Comparison of ENCODE assay signal across 9 cellular contexts in genomic region chr17:42312035-42312284, GRCh38. TPM values are rescaled to one million over a fixed set of nuclear protein-coding genes. Genes with fewer than 3 reads are reported as not detected.
DNase-seq lines count a peak whose midpoint lies in the region; ATAC-seq and TF ChIP-seq lines count a peak whose summit lies in the region.
"Had no signal": no experiment of that assay in that cellular context is flagged by ENCODE, and none has a peak within 500 bp of the region (broad histone marks: within the 10 kb centered on the region; RNA-seq: fewer than 3 reads in every experiment).

No MANE protein-coding gene starts in this region.

- H3K4me1 ChIP-seq in BE2C (peaks cover 15% of the 10 kb centered on the region), Karpas-422 (ENCODE audit: low read length) (peaks cover 89% of the 10 kb centered on the region), osteoblast (ENCODE audit: insufficient read depth, low read length) (peaks cover 10% of the 10 kb centered on the region), foreskin keratinocyte (no peaks in the 10 kb centered on the region)
- H3K4me1 ChIP-seq in effector memory CD4-positive, alpha-beta T cell (ENCODE audit: control insufficient read depth, insufficient read depth, low read length, poor library complexity, severe bottlenecking): peaks cover 44% of the 10 kb centered on the region

- H3K36me3 ChIP-seq in BE2C (peaks cover 7% of the 10 kb centered on the region), Karpas-422 (ENCODE audit: insufficient read depth, low read length) (peaks cover 7% of the 10 kb centered on the region; the same call in 1 of the 2 replicates), osteoblast (ENCODE audit: insufficient read depth, low read length) (peaks cover 44% of the 10 kb centered on the region)
- peaks cover 45% of the 10 kb centered on the region for H3K36me3 ChIP-seq in effector memory CD4-positive, alpha-beta T cell (ENCODE audit: control insufficient read depth, insufficient read depth, low read length)

- DNase-seq in BE2C (no peak), Karpas-422 (no peak), osteoblast (ENCODE audit: insufficient read length, low spot score, missing footprints) (no peak), foreskin keratinocyte (no peak), cerebellum (ENCODE audit: low spot score) (no peak), DMS79 (lab: John Stamatoyannopoulos, UW) (no peak)
- DNase-seq in effector memory CD4-positive, alpha-beta T cell: no peak
- DNase-seq: NCI-H748 treated with DMSO at 0.1 percent for 48 hours had no signal

- H3K4me3 ChIP-seq in BE2C (ENCODE audit: low read depth, low read length) (peak overlapping the region; percentile 52), Karpas-422 (ENCODE audit: low read length) (peak overlapping the region; percentile 44), osteoblast (ENCODE audit: insufficient read depth, low read length) (no peak overlapping the region)
- H3K4me3 ChIP-seq in effector memory CD4-positive, alpha-beta T cell (ENCODE audit: insufficient read depth, low read depth, low read length, poor library complexity, severe bottlenecking): no peak overlapping the region

- H3K27me3 ChIP-seq in BE2C (no peaks in the 10 kb centered on the region), Karpas-422 (ENCODE audit: low read length) (no peaks in the 10 kb centered on the region), osteoblast (ENCODE audit: insufficient read depth, low read length) (no peaks in the 10 kb centered on the region), foreskin keratinocyte (no peaks in the 10 kb centered on the region)
- H3K27me3 ChIP-seq in effector memory CD4-positive, alpha-beta T cell (replicated peaks; ENCODE audit: control insufficient read depth, insufficient read depth, low read length, poor library complexity, severe bottlenecking): no peaks in the 10 kb centered on the region

- H3K9me3 ChIP-seq in BE2C: no peaks in the 10 kb centered on the region
- H3K9me3 ChIP-seq in Karpas-422 (ENCODE audit: low read length): no peaks in the 10 kb centered on the region
- H3K9me3 ChIP-seq in effector memory CD4-positive, alpha-beta T cell (ENCODE audit: control insufficient read depth, low read length): no peaks in the 10 kb centered on the region
- no peaks in the 10 kb centered on the region for H3K9me3 ChIP-seq in osteoblast (ENCODE audit: low read depth, low read length)

- H3K4me2 ChIP-seq in Karpas-422 (ENCODE audit: low read depth, low read length, poor library complexity, severe bottlenecking) (peak overlapping the region; percentile 75), osteoblast (ENCODE audit: insufficient read depth, low read length) (peak overlapping the region; percentile 9)

- H4K20me1 ChIP-seq in Karpas-422 (ENCODE audit: insufficient read depth, low read depth, low read length) (no peaks in the 10 kb centered on the region), osteoblast (ENCODE audit: insufficient read depth, low read length) (peaks cover 2% of the 10 kb centered on the region)

- TF ChIP-seq CTCF in BE2C (IDR thresholded peaks at IDR 0.05; ENCODE audit: low read depth, low read length) (no peak), osteoblast (IDR thresholded peaks at IDR 0.05; ENCODE audit: extremely low read depth, low read depth, low read length) (no peak), foreskin keratinocyte (conservative IDR thresholded peaks at IDR 0.05) (no peak)

- no peak overlapping the region for H2AFZ ChIP-seq in Karpas-422 (ENCODE audit: low read length)
- H2AFZ ChIP-seq in osteoblast (ENCODE audit: low read length): no peak overlapping the region

- H3K9me2 ChIP-seq in Karpas-422 (replicated peaks; ENCODE audit: insufficient read depth, low read length): no peaks in the 10 kb centered on the region

- peak overlapping the region; percentile 76 for H3K9ac ChIP-seq in Karpas-422 (ENCODE audit: low read length)

- H3K27ac ChIP-seq in Karpas-422 (ENCODE audit: low read length) (peak overlapping the region; percentile 95), osteoblast (ENCODE audit: low read depth, low read length) (peak overlapping the region; percentile 10), foreskin keratinocyte (no peak overlapping the region)
- peak overlapping the region; percentile 58 for H3K27ac ChIP-seq in effector memory CD4-positive, alpha-beta T cell (ENCODE audit: insufficient read depth, low read length, poor library complexity, severe bottlenecking)

- no peaks in the 10 kb centered on the region for H3K79me2 ChIP-seq in Karpas-422 (ENCODE audit: low read length)
- H3K79me2 ChIP-seq in osteoblast (ENCODE audit: insufficient read depth, low read length): no peaks in the 10 kb centered on the region

- ATAC-seq in foreskin keratinocyte (no peak), HG03159 (IDR thresholded peaks at IDR 0.05; ENCODE audit: unreplicated experiment) (no peak)

RNA-seq across cellular contexts. Expression of gene STAT5A, which starts 23.7 kb away (rescaled TPM):
- 11.8 TPM for polyA plus RNA-seq in BE2C (2012; ENCODE audit: insufficient read depth, insufficient read length, low read depth)
- total RNA-seq in Karpas-422 (2014; rRNA removed; shearing (Covaris generic); ENCODE audit: low replicate concordance): 62.3 and 160 TPM in 2 replicates
- total RNA-seq in osteoblast (35.5 and 38.6 TPM in 2 replicates), foreskin keratinocyte (1.2 and 1.3 TPM in 2 replicates), cerebellum (1.6 TPM)
- polyA plus RNA-seq in foreskin keratinocyte: 0.69 and 0.84 TPM in 2 replicates

RNA-seq across cellular contexts. Expression of gene STAT5B, which starts 35.8 kb away (rescaled TPM):
- polyA plus RNA-seq in BE2C (2012; ENCODE audit: insufficient read depth, insufficient read length, low read depth): 19.0 TPM
- 110 and 142 TPM in 2 replicates for total RNA-seq in Karpas-422 (2014; rRNA removed; shearing (Covaris generic); ENCODE audit: low replicate concordance)
- 22.8 and 23.6 TPM in 2 replicates for total RNA-seq in osteoblast
- 13.4 and 15.0 TPM in 2 replicates for total RNA-seq in foreskin keratinocyte
- polyA plus RNA-seq in foreskin keratinocyte: 4.9 and 6.1 TPM in 2 replicates
- 28.2 TPM for total RNA-seq in cerebellum

Comparison
In these comparisons a context has a peak if more than half of its experiments do, and no peak if none do; other contexts are left out.
1. H3K4me3 ChIP-seq: peak in BE2C (single experiment) and Karpas-422 (single experiment); none in effector memory CD4-positive, alpha-beta T cell (single experiment) and osteoblast (single experiment).
2. RNA of gene STAT5A, which starts 23.7 kb away (total RNA-seq): 62.3 to 160 TPM in Karpas-422 and 35.5 to 38.6 TPM in osteoblast; 1.6 TPM in cerebellum (single experiment) and 1.2 to 1.3 TPM in foreskin keratinocyte; every median in the first group is over 10 times any median in the second.